In the genomic region with DNA sequence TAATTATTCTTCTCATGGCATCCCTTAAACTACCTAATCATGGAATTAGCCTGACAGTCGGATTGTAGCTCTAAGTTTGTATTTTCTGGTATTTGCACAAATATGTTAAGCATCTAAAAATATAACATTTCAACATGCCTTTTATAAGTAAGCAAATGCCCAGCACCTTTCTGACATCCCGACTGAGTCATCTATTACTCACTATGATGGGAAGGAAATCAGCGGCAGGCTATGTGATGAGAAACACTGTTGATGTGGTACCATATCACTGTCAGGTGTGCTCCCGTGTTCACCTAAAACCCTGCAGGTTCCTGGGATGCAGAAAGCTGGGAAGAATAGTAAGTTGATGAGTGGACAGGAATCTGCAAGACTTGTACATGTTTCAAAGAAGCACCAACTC, we compare ENCODE assay signal across 15 cellular contexts.
DNase-seq lines count a peak whose midpoint lies in the region; ATAC-seq and TF ChIP-seq lines count a peak whose summit lies in the region.
"Had no signal": no experiment of that assay in that cellular context is flagged by ENCODE, and none has a peak within 500 bp of the region (broad histone marks: within the 10 kb centered on the region; RNA-seq: fewer than 3 reads in every experiment).

No MANE protein-coding gene starts in this region.

- ATAC-seq in body of pancreas: no peak
- ATAC-seq in HG03108 (IDR thresholded peaks at IDR 0.05; ENCODE audit: unreplicated experiment): no peak

- TF ChIP-seq POLR2A in body of pancreas (IDR thresholded peaks at IDR 0.05): no peak

- intact Hi-C loops in body of pancreas (cut with DNase I): no loop called here

- H3K4me1 ChIP-seq in body of pancreas: no peaks in the 10 kb centered on the region

- in situ Hi-C loops in brain microvascular endothelial cell (cut with HindIII; ENCODE audit: low pct_ligation_motif_present, low sequenced_read_pairs): loop anchor here (25.0 kb wide), 1 partner anchor 166 kb away; no protein-coding TSS in a partner anchor

- TF ChIP-seq CTCF in brain microvascular endothelial cell (IDR thresholded peaks at IDR 0.05; ENCODE audit: low read depth, low read length, missing control alignments) (no peak), kidney epithelial cell (IDR thresholded peaks at IDR 0.05; ENCODE audit: insufficient read depth, low read length, poor library complexity, severe bottlenecking) (no peak), body of pancreas (IDR thresholded peaks at IDR 0.05) (no peak)

- H3K36me3 ChIP-seq in brain microvascular endothelial cell (replicated peaks) (no peaks in the 10 kb centered on the region), kidney epithelial cell (ENCODE audit: control insufficient read depth, insufficient read depth, low read length) (no peaks in the 10 kb centered on the region), body of pancreas (replicated peaks in 1 of 2; ENCODE audit: insufficient read depth in 1 of 2, low read depth in 2 of 2) (no peaks in the 10 kb centered on the region)

- H3K27me3 ChIP-seq in brain microvascular endothelial cell (replicated peaks) (no peaks in the 10 kb centered on the region), kidney epithelial cell (ENCODE audit: control insufficient read depth, insufficient read depth, low read length) (no peaks in the 10 kb centered on the region), body of pancreas (no peaks in the 10 kb centered on the region)

- no peaks in the 10 kb centered on the region for H3K9me3 ChIP-seq in body of pancreas

- peak; percentile 73 for DNase-seq in AG20443 (ENCODE audit: low spot score)
- peak; percentile 26 for DNase-seq in LoVo (ENCODE audit: low spot score)
- DNase-seq in brain microvascular endothelial cell: peak; percentile 81
- DNase-seq in kidney epithelial cell (ENCODE audit: low read depth): peak; percentile 54
- no peak for DNase-seq in body of pancreas
- DNase-seq in substantia nigra (lab: John Stamatoyannopoulos, UW): no peak
- no peak for DNase-seq in stimulated activated CD4-positive, alpha-beta T cell treated with anti-CD3 and anti-CD28 coated beads, Interleukin-15, amount 100 ng/mL, for 24 hours
- DNase-seq: activated CD4-positive, alpha-beta T cell treated with anti-CD3 and anti-CD28 coated beads, Interleukin-2, amount 50 U/mL, for 48 hours; activated gamma-delta T cell; CD4-positive, CD25-positive, alpha-beta regulatory T cell; cortex of kidney; NCI-H1436 treated with DMSO at 0.1 percent for 48 hours; T-helper 2 cell had no signal

- H3K27ac ChIP-seq in brain microvascular endothelial cell (no peak overlapping the region), body of pancreas (no peak overlapping the region), substantia nigra (ENCODE audit: low read depth, low read length, poor library complexity, severe bottlenecking) (no peak overlapping the region)

- 50 to 60% methylated on average over 4 of the region's 4 CpGs for WGBS in body of pancreas, 2 donors

- H3K4me3 ChIP-seq in brain microvascular endothelial cell (ENCODE audit: low read depth, low read length) (no peak overlapping the region), kidney epithelial cell (ENCODE audit: low read depth, low read length) (no peak overlapping the region), body of pancreas (no peak overlapping the region)
- H3K4me3 ChIP-seq: lung had no signal

Comparison
In these comparisons a context has a peak if more than half of its experiments do, and no peak if none do; other contexts are left out.
1. DNase-seq: peak in AG20443 (single experiment), LoVo (single experiment), brain microvascular endothelial cell (single experiment) and kidney epithelial cell (single experiment); none in body of pancreas (0 of 4), substantia nigra (0 of 49) and stimulated activated CD4-positive, alpha-beta T cell treated with anti-CD3 and anti-CD28 coated beads, Interleukin-15, amount 100 ng/mL, for 24 hours (single experiment).